8 cellular contexts compared by ENCODE assay signal in genomic region chr4:145732895-145733880, GRCh38. TPM values are rescaled to one million over a fixed set of nuclear protein-coding genes. Genes with fewer than 3 reads are reported as not detected.
DNase-seq lines count a peak whose midpoint lies in the region; ATAC-seq and TF ChIP-seq lines count a peak whose summit lies in the region.

No MANE protein-coding gene starts in this region.

- ATAC-seq in GM19025 (IDR thresholded peaks at IDR 0.05; ENCODE audit: low read depth, unreplicated experiment) (peak; percentile 82), HG03280 (IDR thresholded peaks at IDR 0.05; ENCODE audit: unreplicated experiment) (peak; percentile 96)
- peak; percentile 92 for ATAC-seq in activated CD4-positive, alpha-beta T cell treated with anti-CD3 and anti-CD28 coated beads for 36 hours

- H3K36me3 Mint-ChIP-seq in activated CD4-positive, alpha-beta T cell treated with anti-CD3 and anti-CD28 coated beads for 36 hours (ENCODE audit: low read depth): no peaks in the 10 kb centered on the region
- H3K36me3 Mint-ChIP-seq in chondrocyte (ENCODE audit: low read depth): no peaks in the 10 kb centered on the region

- CTCF ChIA-PET in activated CD4-positive, alpha-beta T cell treated with anti-CD3 and anti-CD28 coated beads for 36 hours (lab: Charles Lee): no interaction called here

- H3K27ac Mint-ChIP-seq in activated CD4-positive, alpha-beta T cell treated with anti-CD3 and anti-CD28 coated beads for 36 hours: peak overlapping the region; percentile 56
- peak overlapping the region; percentile 99 for H3K27ac Mint-ChIP-seq in chondrocyte (ENCODE audit: unreplicated experiment)

- no peaks in the 10 kb centered on the region for H3K27me3 Mint-ChIP-seq in activated CD4-positive, alpha-beta T cell treated with anti-CD3 and anti-CD28 coated beads for 36 hours
- no peaks in the 10 kb centered on the region for H3K27me3 Mint-ChIP-seq in chondrocyte (ENCODE audit: low read depth)

- H3K4me3 Mint-ChIP-seq in activated CD4-positive, alpha-beta T cell treated with anti-CD3 and anti-CD28 coated beads for 36 hours: peak overlapping the region; percentile 65
- peak overlapping the region; percentile 65 for H3K4me3 Mint-ChIP-seq in chondrocyte (ENCODE audit: unreplicated experiment)

- no peaks in the 10 kb centered on the region for H3K9me3 Mint-ChIP-seq in activated CD4-positive, alpha-beta T cell treated with anti-CD3 and anti-CD28 coated beads for 36 hours (ENCODE audit: low read depth)
- H3K9me3 Mint-ChIP-seq in chondrocyte (ENCODE audit: low read depth): peaks cover 6% of the 10 kb centered on the region

- POLR2A ChIA-PET in activated CD4-positive, alpha-beta T cell treated with anti-CD3 and anti-CD28 coated beads for 36 hours (lab: Charles Lee): interaction anchor here (0.7 kb wide), 1 partner anchor 12 kb away, joined by 3 read pairs; no protein-coding TSS in a partner anchor

- DNase-seq in AG08396 (ENCODE audit: low spot score) (peak; percentile 95), NCI-H345 treated with DMSO at 0.1 percent for 48 hours (lab: John Stamatoyannopoulos, UW; ENCODE audit: unreplicated experiment) (peak; percentile 60), chondrocyte (ENCODE audit: low spot score) (peak; percentile 99), kidney glomerular epithelial cell (lab: John Stamatoyannopoulos, UW) (peak; percentile 92)
- DNase-seq in activated CD4-positive, alpha-beta T cell treated with anti-CD3 and anti-CD28 coated beads for 36 hours: peak; percentile 92
- peak; percentile 94 for DNase-seq in stimulated activated CD4-positive, alpha-beta T cell treated with anti-CD3 and anti-CD28 coated beads, Interleukin-15, amount 100 ng/mL, for 24 hours

- H3K4me1 Mint-ChIP-seq in activated CD4-positive, alpha-beta T cell treated with anti-CD3 and anti-CD28 coated beads for 36 hours: peaks cover 23% of the 10 kb centered on the region
- peaks cover 64% of the 10 kb centered on the region for H3K4me1 Mint-ChIP-seq in chondrocyte (ENCODE audit: low read depth)

- TF ChIP-seq CTCF in chondrocyte (IDR thresholded peaks at IDR 0.05): peak; percentile 6

- intact Hi-C loops in activated CD4-positive, alpha-beta T cell treated with anti-CD3 and anti-CD28 coated beads for 36 hours (cut with DNase I, micrococcal nuclease): loop anchor here (1.0 to 5.0 kb wide), 9 partner anchors 75 to 724 kb away; partner anchors contain the start of genes ABCE1 (in 1 of the 2), ANAPC10 (in 1 of the 2), LSM6 (in 1 of the 2) and MMAA (in 1 of the 2)

RNA-seq across cellular contexts. Expression of gene C4orf51, which starts 53.2 kb away (rescaled TPM):
- total RNA-seq in activated CD4-positive, alpha-beta T cell treated with anti-CD3 and anti-CD28 coated beads for 36 hours: not detected
- not detected in 3 replicates for total RNA-seq in chondrocyte

Comparison
In these comparisons a context has a peak if more than half of its experiments do, and no peak if none do; other contexts are left out.
1. Peak in every context shown above with its lines: DNase-seq and ATAC-seq.